22 cellular contexts compared by ENCODE assay signal in the genomic region with DNA sequence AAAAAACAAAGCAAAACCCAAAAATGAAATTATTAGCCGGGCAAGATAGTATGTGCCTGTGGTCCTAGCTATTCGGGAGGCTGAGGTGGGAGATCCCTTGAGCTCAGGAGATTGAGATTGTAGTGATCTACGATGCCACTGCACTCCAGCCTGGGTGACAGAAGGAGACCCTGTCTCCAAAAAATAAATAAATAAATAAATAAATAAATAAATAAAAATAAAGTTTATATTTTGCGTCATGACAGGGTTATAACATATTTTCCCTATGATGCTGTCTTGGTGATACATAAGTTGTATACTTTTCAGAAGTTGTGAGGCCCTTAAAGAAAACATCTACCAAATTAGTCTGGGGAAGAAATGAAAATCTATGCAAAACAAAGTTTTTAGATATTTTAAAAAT.
"Had no signal": no experiment of that assay in that cellular context is flagged by ENCODE, and none has a peak within 500 bp of the region (broad histone marks: within the 10 kb centered on the region; RNA-seq: fewer than 3 reads in every experiment).

No MANE protein-coding gene starts in this region.

- DNase-seq: activated CD4-positive, alpha-beta T cell treated with anti-CD3 and anti-CD28 coated beads, Interleukin-2, amount 50 U/mL, for 1 hour; activated CD4-positive, CD25-positive, alpha-beta regulatory T cell treated with anti-CD3 and anti-CD28 coated beads, Interleukin-2, amount 50 U/mL, for 72 hours; activated naive CD4-positive, alpha-beta T cell; activated T-cell treated with anti-CD3 and anti-CD28 coated beads for 4 hours; cerebellar nuclear complex; cortex of kidney; erythroblast; foreskin melanocyte; glutamatergic neuron; hippocampal formation; islet precursor cell; lower lobe of right lung; occipital lobe; stimulated activated naive CD4-positive, alpha-beta T cell treated with Interleukin-2 at 50 U/mL for 16 hours; T-cell; uterus had no signal

- ATAC-seq: activated T-helper 17 cell treated with anti-CD3 and anti-CD28 coated beads, Interleukin-2, amount 50 U/mL, for 72 hours; lower lobe of right lung; T-cell had no signal

- H3K4me1 ChIP-seq: uterus had no signal

- H3K27ac ChIP-seq: lower lobe of right lung, uterus had no signal

- H3K27ac Mint-ChIP-seq: nephron, progenitor cell of endocrine pancreas had no signal

- H3K4me3 ChIP-seq: lower lobe of right lung, tibial nerve, uterus had no signal

- H3K9me3 ChIP-seq: lower lobe of right lung, tibial nerve, uterus had no signal

- H3K4me3 Mint-ChIP-seq: nephron, T-cell had no signal

- FAIRE-seq: bronchial epithelial cell, endometrium had no signal

- H3K27me3 ChIP-seq: tibial nerve, uterus had no signal

- H3K36me3 Mint-ChIP-seq: T-cell had no signal

- H3K9me3 Mint-ChIP-seq: nephron, T-cell had no signal

- H3K36me3 ChIP-seq: lower lobe of right lung, tibial nerve, uterus had no signal

- H3K27me3 Mint-ChIP-seq: activated T-helper 17 cell treated with anti-CD3 and anti-CD28 coated beads, Interleukin-2, amount 50 U/mL, for 72 hours; progenitor cell of endocrine pancreas; T-cell had no signal
